1 cellular context compared by ENCODE assay signal in genomic region chr17:7393613-7394451, GRCh38.
TF ChIP-seq lines count a peak whose summit lies in the region.

No MANE protein-coding gene starts in this region.

TF ChIP-seq in H1, 55 proteins besides CTCF, POLR2A, EP300 and RAD21:
- TF ChIP-seq BACH1 (IDR thresholded peaks at IDR 0.05; ENCODE audit: low read length) (no peak), HDAC2 (IDR thresholded peaks at IDR 0.05; ENCODE audit: borderline replicate concordance in 1 of 2, low read depth in 2 of 2, low read length in 2 of 2) (peak in 1 of 2 experiments; percentile 55; a peak in 1 of 4 replicates), CREB1 (IDR thresholded peaks at IDR 0.05) (no peak), NANOG (IDR thresholded peaks at IDR 0.05; ENCODE audit: insufficient read depth, low read depth, low read length, poor library complexity, severe bottlenecking) (no peak), CHD7 (IDR thresholded peaks at IDR 0.05; ENCODE audit: insufficient replicate concordance, low read length) (no peak), ATF3 (IDR thresholded peaks at IDR 0.05; ENCODE audit: insufficient read depth, low read depth, low read length) (no peak), SRF (IDR thresholded peaks at IDR 0.05; ENCODE audit: low read depth, low read length) (no peak), TCF12 (IDR thresholded peaks at IDR 0.05; ENCODE audit: low read depth, low read length) (no peak), CHD1 (IDR thresholded peaks at IDR 0.05; ENCODE audit: low read depth, low read length) (no peak), E2F6 (IDR thresholded peaks at IDR 0.05) (peak; percentile 15; the same call in 1 of the 2 replicates), POU5F1 (IDR thresholded peaks at IDR 0.05; ENCODE audit: low read depth, low read length) (no peak), PHF8 (conservative IDR thresholded peaks at IDR 0.05; ENCODE audit: low read depth, low read length) (0 out of 2 replicates have a peak, but pooled peaks have one; percentile 4), BRCA1 (IDR thresholded peaks at IDR 0.05; ENCODE audit: low read depth, low read length) (no peak), CHD2 (IDR thresholded peaks at IDR 0.05; ENCODE audit: low read length) (no peak), SP2 (IDR thresholded peaks at IDR 0.05; ENCODE audit: low read length) (no peak), ATF2 (IDR thresholded peaks at IDR 0.05; ENCODE audit: low read length) (no peak), SIN3A (conservative IDR thresholded peaks at IDR 0.05 in 1 of 2, IDR thresholded peaks at IDR 0.05 in 1 of 2; ENCODE audit: low read depth in 1 of 2, low read length in 2 of 2) (peak; percentile 35 to 71; a peak in 2 of 4 replicates), ASH2L (IDR thresholded peaks at IDR 0.05; ENCODE audit: low read length) (no peak), CBX8 (IDR thresholded peaks at IDR 0.05; ENCODE audit: borderline replicate concordance, low read depth, low read length) (no peak), MAX (IDR thresholded peaks at IDR 0.05) (peak; percentile 80; the same call in 1 of the 2 replicates), RBBP5 (IDR thresholded peaks at IDR 0.05; ENCODE audit: borderline replicate concordance, low read depth, low read length) (no peak; the same call in 1 of the 2 replicates), GABPA (IDR thresholded peaks at IDR 0.05; ENCODE audit: borderline replicate concordance, insufficient read depth, low read length) (no peak), CEBPB (IDR thresholded peaks at IDR 0.05; ENCODE audit: low read depth, low read length) (no peak), RXRA (IDR thresholded peaks at IDR 0.05; ENCODE audit: insufficient read depth, low read depth, low read length) (no peak), TAF1 (IDR thresholded peaks at IDR 0.05; ENCODE audit: low read depth, low read length) (peak; percentile 21; the same call in 1 of the 2 replicates), ZNF274 (IDR thresholded peaks at IDR 0.05; ENCODE audit: borderline replicate concordance, extremely low read depth, low read length) (no peak), TEAD4 (IDR thresholded peaks at IDR 0.05; ENCODE audit: low read depth, low read length) (peak; percentile 61), BCL11A (IDR thresholded peaks at IDR 0.05; ENCODE audit: low read depth in 2 of 2, low read length in 2 of 2) (no peak), POLR2AphosphoS5 (IDR thresholded peaks at IDR 0.05; ENCODE audit: low read depth, low read length) (no peak), KDM1A (IDR thresholded peaks at IDR 0.05; ENCODE audit: borderline replicate concordance, low read length) (no peak), NRF1 (IDR thresholded peaks at IDR 0.05; ENCODE audit: low read depth, low read length) (no peak), JUND (IDR thresholded peaks at IDR 0.05; ENCODE audit: low read length) (no peak), FOSL1 (IDR thresholded peaks at IDR 0.05; ENCODE audit: insufficient read depth, low read depth, low read length) (no peak), YY1 (IDR thresholded peaks at IDR 0.05; ENCODE audit: low read depth, low read length) (no peak), TBP (IDR thresholded peaks at IDR 0.05; ENCODE audit: low read depth, low read length) (no peak), SUZ12 (IDR thresholded peaks at IDR 0.05; ENCODE audit: low read length) (no peak), SIRT6 (IDR thresholded peaks at IDR 0.05; ENCODE audit: low read length) (no peak), JUN (IDR thresholded peaks at IDR 0.05; ENCODE audit: low read depth, low read length) (no peak), GTF2F1 (IDR thresholded peaks at IDR 0.05; ENCODE audit: borderline replicate concordance, low read depth, low read length) (no peak), MAFK (IDR thresholded peaks at IDR 0.05; ENCODE audit: low read depth, low read length) (no peak), SAP30 (IDR thresholded peaks at IDR 0.05; ENCODE audit: insufficient read depth, insufficient replicate concordance, low read length) (peak; percentile 69), HDAC6 (IDR thresholded peaks at IDR 0.05; ENCODE audit: low read depth, low read length) (no peak)
